9 cellular contexts compared by ENCODE assay signal in the genomic region with DNA sequence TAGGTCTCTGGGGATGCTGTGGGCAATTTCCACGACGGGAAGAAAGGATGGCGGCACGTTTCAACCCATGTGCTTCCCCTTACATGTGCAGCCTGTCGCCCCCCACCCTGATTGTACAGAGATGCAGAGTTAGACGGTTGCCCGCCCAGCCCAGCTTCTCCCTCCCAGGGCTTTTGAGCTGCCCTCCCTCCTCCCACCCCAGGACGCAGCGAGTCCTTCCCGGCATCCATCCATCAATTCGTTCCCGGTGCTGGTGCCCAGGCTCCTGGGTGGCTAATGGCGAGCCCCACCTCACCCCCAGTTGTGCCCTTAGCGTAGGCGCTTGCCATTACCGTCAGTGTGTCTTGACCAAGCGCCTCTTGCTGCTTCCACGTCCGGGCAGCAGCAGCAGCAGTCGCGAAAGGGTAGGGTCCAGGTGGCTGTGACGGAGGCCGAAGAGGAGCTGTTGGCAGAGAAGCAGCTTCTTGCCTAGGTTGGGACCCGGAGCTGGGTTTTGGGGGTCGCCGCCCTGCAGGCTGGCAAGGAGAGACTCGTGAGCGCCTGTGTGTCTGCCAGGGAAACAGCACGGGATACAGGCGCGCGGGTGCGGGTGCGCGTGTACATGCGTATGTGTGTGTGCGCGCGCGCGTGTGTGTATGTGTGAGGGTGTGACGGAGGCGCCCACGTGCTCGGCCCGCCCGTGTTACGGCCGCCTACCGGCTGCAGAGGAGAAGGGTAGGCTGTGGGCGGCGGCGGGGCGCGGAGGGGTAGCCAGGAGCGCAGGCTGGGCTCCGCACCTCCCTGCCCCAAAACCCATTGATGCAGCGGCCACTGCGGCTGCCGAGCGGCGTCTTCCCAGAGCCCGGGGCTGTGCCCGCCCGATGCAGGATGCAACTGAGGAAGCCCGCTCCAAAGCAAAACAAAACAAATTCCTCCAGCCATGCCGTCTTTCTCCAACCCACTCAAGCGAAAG. TPM values are rescaled to one million over a fixed set of nuclear protein-coding genes. Genes with fewer than 3 reads are reported as not detected.
DNase-seq lines count a peak whose midpoint lies in the region; ATAC-seq, FAIRE-seq and TF ChIP-seq lines count a peak whose summit lies in the region.
"Had no signal": no experiment of that assay in that cellular context is flagged by ENCODE, and none has a peak within 500 bp of the region (broad histone marks: within the 10 kb centered on the region; RNA-seq: fewer than 3 reads in every experiment).

SLC6A15 (minus strand) TSS at position 609 of the 952 bp plus-strand sequence. CDS start 20,679 bp downstream, outside the sequence.

- H3K4me3 Mint-ChIP-seq in stimulated activated effector memory CD8-positive, alpha-beta T cell treated with anti-CD3 and anti-CD28 coated beads, Interleukin-12 subunit alpha, Interleukin-12 subunit beta, amount 100 ng/mL, for 72 hours, result peak within 1 kb of the TSS; percentile 40

- no peak within 1 kb of the TSS for H3K27ac Mint-ChIP-seq in stimulated activated effector memory CD8-positive, alpha-beta T cell treated with anti-CD3 and anti-CD28 coated beads, Interleukin-12 subunit alpha, Interleukin-12 subunit beta, amount 100 ng/mL, for 72 hours

- H3K9me3 ChIP-seq in Peyer's patch (no peaks in the 10 kb centered on the region), kidney (ENCODE audit: control insufficient read depth in 1 of 2, low read length in 2 of 2) (no peaks in the 10 kb centered on the region)

- no peaks in the 10 kb centered on the region for H3K9me3 Mint-ChIP-seq in stimulated activated effector memory CD8-positive, alpha-beta T cell treated with anti-CD3 and anti-CD28 coated beads, Interleukin-12 subunit alpha, Interleukin-12 subunit beta, amount 100 ng/mL, for 72 hours

- no peak within 1 kb of the TSS for H3K27ac ChIP-seq in Peyer's patch
- H3K27ac ChIP-seq in kidney (ENCODE audit: low read depth in 2 of 2, low read length in 2 of 2), result no peak within 1 kb of the TSS

- intact Hi-C loops in kidney (cut with DNase I), result no loop called here

- no peak for FAIRE-seq in kidney (lab: Jason Lieb, UNC)
- FAIRE-seq: K562 had no signal

- no peak for TF ChIP-seq POLR2A in Peyer's patch (IDR thresholded peaks at IDR 0.05)

- peaks cover 0 to 6% of the 10 kb centered on the region in 2 donors for H3K27me3 ChIP-seq in Peyer's patch

- TF ChIP-seq CTCF in Peyer's patch (IDR thresholded peaks at IDR 0.05), result no peak
- peak; percentile 67 for TF ChIP-seq CTCF in choroid plexus epithelial cell (conservative IDR thresholded peaks at IDR 0.05; ENCODE audit: low read depth, low read length)
- no peak for TF ChIP-seq CTCF in kidney (IDR thresholded peaks at IDR 0.05; ENCODE audit: borderline replicate concordance, extremely low read depth, insufficient read depth)

- no peak within 1 kb of the TSS for H3K9ac ChIP-seq in kidney (ENCODE audit: low read length in 2 of 2)

- H3K4me3 ChIP-seq in Peyer's patch (peak within 1 kb of the TSS in 2 of 4 donors; percentile 45), choroid plexus epithelial cell (ENCODE audit: low read depth, low read length) (peak within 1 kb of the TSS; percentile 87), kidney (ENCODE audit: low read length in 2 of 2) (peak within 1 kb of the TSS; percentile 59 to 64)
- H3K4me3 ChIP-seq: K562 had no signal

- H3K36me3 ChIP-seq in Peyer's patch (no peaks in the 10 kb centered on the region), kidney (ENCODE audit: control insufficient read depth in 1 of 2, insufficient read depth in 2 of 2, low read length in 2 of 2) (no peaks in the 10 kb centered on the region)

- H3K4me1 Mint-ChIP-seq in stimulated activated effector memory CD8-positive, alpha-beta T cell treated with anti-CD3 and anti-CD28 coated beads, Interleukin-12 subunit alpha, Interleukin-12 subunit beta, amount 100 ng/mL, for 72 hours, result peaks cover 7% of the 10 kb centered on the region

- H3K36me3 Mint-ChIP-seq in stimulated activated effector memory CD8-positive, alpha-beta T cell treated with anti-CD3 and anti-CD28 coated beads, Interleukin-12 subunit alpha, Interleukin-12 subunit beta, amount 100 ng/mL, for 72 hours, result no peaks in the 10 kb centered on the region

- peak; percentile 74 for DNase-seq in DMS 273 treated with DMSO at 0.1 percent for 48 hours (lab: John Stamatoyannopoulos, UW)
- DNase-seq in Peyer's patch, result peak in 2 of 3 donors; percentile 53 to 54
- peak; percentile 96 for DNase-seq in choroid plexus epithelial cell (ENCODE audit: low read depth)
- DNase-seq in kidney, result peak; percentile 77
- no peak for DNase-seq in stimulated activated effector memory CD8-positive, alpha-beta T cell treated with anti-CD3 and anti-CD28 coated beads, Interleukin-12 subunit alpha, Interleukin-12 subunit beta, amount 100 ng/mL, for 72 hours (ENCODE audit: low spot score in 2 of 2)
- no peak for DNase-seq in left lobe of liver (ENCODE audit: low spot score)
- DNase-seq in NK-92 treated with Interleukin-12 subunit alpha and Interleukin-12 subunit beta, amount 100 ng/mL, for 24 hours (lab: John Stamatoyannopoulos, UW), result no peak

- ATAC-seq in HG03442 (IDR thresholded peaks at IDR 0.05; ENCODE audit: unreplicated experiment), result peak; percentile 65
- peak; percentile 57 for ATAC-seq in stimulated activated effector memory CD8-positive, alpha-beta T cell treated with anti-CD3 and anti-CD28 coated beads, Interleukin-12 subunit alpha, Interleukin-12 subunit beta, amount 100 ng/mL, for 72 hours
- ATAC-seq in left lobe of liver, result no peak
- ATAC-seq: K562 had no signal

- H3K4me1 ChIP-seq in Peyer's patch (peaks cover 0 to 14% (median 0%) of the 10 kb centered on the region in 4 donors), kidney (ENCODE audit: control insufficient read depth in 1 of 2, insufficient read depth in 1 of 2, low read depth in 1 of 2, low read length in 2 of 2) (peaks cover 0 to 11% of the 10 kb centered on the region in 2 donors)

RNA-seq across cellular contexts. Expression of gene SLC6A15, which starts in this region (rescaled TPM):
- total RNA-seq in Peyer's patch (1 to 10 TPM in 1 of 4 donors, under 1 TPM in 1, not detected in 2; 0.80 to 1.4 TPM), kidney (0.28 TPM), left lobe of liver (0.25 TPM)
- not detected for polyA plus RNA-seq in kidney (ENCODE audit: insufficient read depth, low read depth, low replicate concordance)
- total RNA-seq: K562 had no signal
- polyA plus RNA-seq: K562 had no signal

Comparison
In these comparisons a context has a peak if more than half of its experiments do, and no peak if none do; other contexts are left out.
1. Peak in DNase-seq and H3K4me3 ChIP-seq in kidney; RNA of the gene not detected or under 1 TPM.
2. DNase-seq: peak in DMS 273 treated with DMSO at 0.1 percent for 48 hours (single experiment), Peyer's patch (2 of 3) and choroid plexus epithelial cell (single experiment); none in stimulated activated effector memory CD8-positive, alpha-beta T cell treated with anti-CD3 and anti-CD28 coated beads, Interleukin-12 subunit alpha, Interleukin-12 subunit beta, amount 100 ng/mL, for 72 hours (0 of 2), left lobe of liver (single experiment) and NK-92 treated with Interleukin-12 subunit alpha and Interleukin-12 subunit beta, amount 100 ng/mL, for 24 hours (single experiment).